In genomic region chr6:36094238-36094637, GRCh38 we compare ENCODE assay signal across 19 cellular contexts. TPM values are rescaled to one million over a fixed set of nuclear protein-coding genes. Genes with fewer than 3 reads are reported as not detected.
DNase-seq lines count a peak whose midpoint lies in the region; ATAC-seq and TF ChIP-seq lines count a peak whose summit lies in the region.
"Had no signal": no experiment of that assay in that cellular context is flagged by ENCODE, and none has a peak within 500 bp of the region (broad histone marks: within the 10 kb centered on the region; RNA-seq: fewer than 3 reads in every experiment).

No MANE protein-coding gene starts in this region.

- H3K27ac ChIP-seq in CD8-positive, alpha-beta memory T cell (ENCODE audit: low read depth, low read length): no peak overlapping the region
- H3K27ac ChIP-seq in VCaP: peak overlapping the region; percentile 18; the same call in 1 of the 2 replicates
- H3K27ac ChIP-seq: SJCRH30, upper lobe of right lung had no signal

- no peak for ATAC-seq in HG03521 (IDR thresholded peaks at IDR 0.05; ENCODE audit: unreplicated experiment)
- ATAC-seq: effector memory CD8-positive, alpha-beta T cell; upper lobe of right lung had no signal

- H3K36me3 ChIP-seq in CD8-positive, alpha-beta memory T cell (ENCODE audit: insufficient read depth, low read length): peaks cover 4% of the 10 kb centered on the region
- peaks cover 26% of the 10 kb centered on the region for H3K36me3 ChIP-seq in skeletal muscle satellite cell (ENCODE audit: insufficient read depth, low read length)

- peak overlapping the region; percentile 27 for H3K9ac ChIP-seq in skeletal muscle satellite cell (ENCODE audit: low read depth, low read length)

- no peaks in the 10 kb centered on the region for H3K27me3 ChIP-seq in CD8-positive, alpha-beta memory T cell (ENCODE audit: insufficient read depth, low read length, poor library complexity, severe bottlenecking)
- H3K27me3 ChIP-seq in skeletal muscle satellite cell (ENCODE audit: control insufficient read depth, insufficient read depth, low read length): no peaks in the 10 kb centered on the region
- H3K27me3 ChIP-seq: SJCRH30, upper lobe of right lung had no signal

- peaks cover 27 to 40% (median 27%) of the 10 kb centered on the region in 3 donors for H3K4me1 Mint-ChIP-seq in CD8-positive, alpha-beta memory T cell
- peaks cover 47 to 50% of the 10 kb centered on the region in 2 donors for H3K4me1 Mint-ChIP-seq in immature natural killer cell

- no peaks in the 10 kb centered on the region for H3K9me3 ChIP-seq in CD8-positive, alpha-beta memory T cell (ENCODE audit: low read length)
- no peaks in the 10 kb centered on the region for H3K9me3 ChIP-seq in skeletal muscle satellite cell (replicated peaks; ENCODE audit: low read length)
- H3K9me3 ChIP-seq: SJCRH30, upper lobe of right lung had no signal

- CTCF ChIA-PET in CD8-positive, alpha-beta memory T cell (lab: Charles Lee): interaction anchor here (0.7 to 4.4 kb wide), 23 partner anchors 9 to 264 kb away, joined by 3 to 81 read pairs (median 6); partner anchors contain the start of genes BRPF3 and MAPK14

- peak overlapping the region in 7 of 8 donors; percentile 41 to 90 (median 68) for H3K27ac Mint-ChIP-seq in CD8-positive, alpha-beta memory T cell
- peak overlapping the region in 5 of 6 donors; percentile 15 to 94 (median 81) for H3K27ac Mint-ChIP-seq in immature natural killer cell

- peaks cover 0 to 41% (median 4%) of the 10 kb centered on the region in 3 donors for H3K36me3 Mint-ChIP-seq in CD8-positive, alpha-beta memory T cell
- peaks cover 0 to 15% (median 7%) of the 10 kb centered on the region in 3 donors for H3K36me3 Mint-ChIP-seq in immature natural killer cell

- DNase-seq in CD8-positive, alpha-beta memory T cell: no peak
- DNase-seq in immature natural killer cell (no peak), DMS 273 treated with DMSO at 0.1 percent for 48 hours (lab: John Stamatoyannopoulos, UW) (no peak), mesenteric fat pad (ENCODE audit: low spot score) (no peak), Ammon's horn (ENCODE audit: low spot score) (no peak)
- DNase-seq: aorta; effector memory CD8-positive, alpha-beta T cell; hippocampal formation; kidney; mesendoderm; NCI-H1105 treated with DMSO at 0.1 percent for 48 hours; NCI-H526 treated with DMSO at 0.1 percent for 48 hours; SJCRH30; upper lobe of right lung had no signal

- TF ChIP-seq CTCF in VCaP (conservative IDR thresholded peaks at IDR 0.05): no peak

- no peaks in the 10 kb centered on the region for H3K9me3 Mint-ChIP-seq in CD8-positive, alpha-beta memory T cell
- no peaks in the 10 kb centered on the region for H3K9me3 Mint-ChIP-seq in immature natural killer cell
- H3K9me3 Mint-ChIP-seq: central memory CD8-positive, alpha-beta T cell; effector memory CD8-positive, alpha-beta T cell; stimulated activated naive CD8-positive, alpha-beta T cell treated with anti-CD3 and anti-CD28 coated beads, Interleukin-15, Interleukin-2, amounts not matched to agents 100 ng/mL and 50 ng/mL, for 24 hours had no signal

- POLR2A ChIA-PET in CD8-positive, alpha-beta memory T cell (lab: Charles Lee): interaction anchor here (2.3 kb wide), 1 partner anchor 66 kb away, joined by 22 read pairs; the partner anchor contains the start of gene MAPK14

- peaks cover 20% of the 10 kb centered on the region for H3K4me1 ChIP-seq in CD8-positive, alpha-beta memory T cell (ENCODE audit: insufficient read depth, low read length)
- H3K4me1 ChIP-seq in skeletal muscle satellite cell (ENCODE audit: control insufficient read depth, insufficient read depth, low read length): peaks cover 6% of the 10 kb centered on the region
- H3K4me1 ChIP-seq: SJCRH30 had no signal

- no peak overlapping the region for H3K4me3 ChIP-seq in CD8-positive, alpha-beta memory T cell (ENCODE audit: low read length)
- H3K4me3 ChIP-seq in skeletal muscle satellite cell (ENCODE audit: low read length): no peak overlapping the region
- H3K4me3 ChIP-seq: SJCRH30, upper lobe of right lung had no signal

- no peaks in the 10 kb centered on the region for H3K27me3 Mint-ChIP-seq in CD8-positive, alpha-beta memory T cell
- H3K27me3 Mint-ChIP-seq in immature natural killer cell (ENCODE audit: low read depth in 3 of 3): no peaks in the 10 kb centered on the region
- H3K27me3 Mint-ChIP-seq: central memory CD8-positive, alpha-beta T cell; effector memory CD8-positive, alpha-beta T cell; stimulated activated naive CD8-positive, alpha-beta T cell treated with anti-CD3 and anti-CD28 coated beads, Interleukin-15, Interleukin-2, amounts not matched to agents 100 ng/mL and 50 ng/mL, for 24 hours had no signal

- no peak overlapping the region for H3K4me2 ChIP-seq in skeletal muscle satellite cell (ENCODE audit: low read length)

- H3K4me3 Mint-ChIP-seq in CD8-positive, alpha-beta memory T cell: no peak overlapping the region
- no peak overlapping the region for H3K4me3 Mint-ChIP-seq in immature natural killer cell
- H3K4me3 Mint-ChIP-seq: central memory CD8-positive, alpha-beta T cell; effector memory CD8-positive, alpha-beta T cell; stimulated activated naive CD8-positive, alpha-beta T cell treated with anti-CD3 and anti-CD28 coated beads, Interleukin-15, Interleukin-2, amounts not matched to agents 100 ng/mL and 50 ng/mL, for 24 hours had no signal

RNA-seq across cellular contexts. Expression of gene MAPK13, which starts 36.1 kb away (rescaled TPM):
- 10 to 100 TPM; 75.7 to 77.3 TPM for total RNA-seq in CD8-positive, alpha-beta memory T cell
- polyA plus RNA-seq in CD8-positive, alpha-beta memory T cell: 46.4 TPM
- polyA plus RNA-seq in immature natural killer cell: 10 to 100 TPM; 35.2 to 52.1 (median 38.4) TPM
- 20.0 and 32.8 TPM in 2 replicates for total RNA-seq in skeletal muscle satellite cell (2012; rRNA removed)
- total RNA-seq in mesenteric fat pad: 12.2 TPM
